ENCODE assay signal across 1 cellular context in genomic region chr11:104917259-104918112, GRCh38.
TF ChIP-seq lines count a peak whose summit lies in the region.

No MANE protein-coding gene starts in this region.

TF ChIP-seq in GM23338, 12 proteins besides CTCF, POLR2A, EP300 and RAD21 (continued from another document):
- TF ChIP-seq, protein P1, sequence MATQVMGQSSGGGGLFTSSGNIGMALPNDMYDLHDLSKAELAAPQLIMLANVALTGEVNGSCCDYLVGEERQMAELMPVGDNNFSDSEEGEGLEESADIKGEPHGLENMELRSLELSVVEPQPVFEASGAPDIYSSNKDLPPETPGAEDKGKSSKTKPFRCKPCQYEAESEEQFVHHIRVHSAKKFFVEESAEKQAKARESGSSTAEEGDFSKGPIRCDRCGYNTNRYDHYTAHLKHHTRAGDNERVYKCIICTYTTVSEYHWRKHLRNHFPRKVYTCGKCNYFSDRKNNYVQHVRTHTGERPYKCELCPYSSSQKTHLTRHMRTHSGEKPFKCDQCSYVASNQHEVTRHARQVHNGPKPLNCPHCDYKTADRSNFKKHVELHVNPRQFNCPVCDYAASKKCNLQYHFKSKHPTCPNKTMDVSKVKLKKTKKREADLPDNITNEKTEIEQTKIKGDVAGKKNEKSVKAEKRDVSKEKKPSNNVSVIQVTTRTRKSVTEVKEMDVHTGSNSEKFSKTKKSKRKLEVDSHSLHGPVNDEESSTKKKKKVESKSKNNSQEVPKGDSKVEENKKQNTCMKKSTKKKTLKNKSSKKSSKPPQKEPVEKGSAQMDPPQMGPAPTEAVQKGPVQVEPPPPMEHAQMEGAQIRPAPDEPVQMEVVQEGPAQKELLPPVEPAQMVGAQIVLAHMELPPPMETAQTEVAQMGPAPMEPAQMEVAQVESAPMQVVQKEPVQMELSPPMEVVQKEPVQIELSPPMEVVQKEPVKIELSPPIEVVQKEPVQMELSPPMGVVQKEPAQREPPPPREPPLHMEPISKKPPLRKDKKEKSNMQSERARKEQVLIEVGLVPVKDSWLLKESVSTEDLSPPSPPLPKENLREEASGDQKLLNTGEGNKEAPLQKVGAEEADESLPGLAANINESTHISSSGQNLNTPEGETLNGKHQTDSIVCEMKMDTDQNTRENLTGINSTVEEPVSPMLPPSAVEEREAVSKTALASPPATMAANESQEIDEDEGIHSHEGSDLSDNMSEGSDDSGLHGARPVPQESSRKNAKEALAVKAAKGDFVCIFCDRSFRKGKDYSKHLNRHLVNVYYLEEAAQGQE (IDR thresholded peaks at IDR 0.05; ENCODE audit: unreplicated experiment) = no peak
- no peak for TF ChIP-seq ZNF331 (CRISPR knock-in tag; IDR thresholded peaks at IDR 0.05; ENCODE audit: low read depth)
- no peak for TF ChIP-seq CREB1 (CRISPR knock-in tag; IDR thresholded peaks at IDR 0.05; ENCODE audit: low read depth)
- no peak for TF ChIP-seq EZH2phosphoT487 (IDR thresholded peaks at IDR 0.05; ENCODE audit: unreplicated experiment)
- TF ChIP-seq, protein P2, sequence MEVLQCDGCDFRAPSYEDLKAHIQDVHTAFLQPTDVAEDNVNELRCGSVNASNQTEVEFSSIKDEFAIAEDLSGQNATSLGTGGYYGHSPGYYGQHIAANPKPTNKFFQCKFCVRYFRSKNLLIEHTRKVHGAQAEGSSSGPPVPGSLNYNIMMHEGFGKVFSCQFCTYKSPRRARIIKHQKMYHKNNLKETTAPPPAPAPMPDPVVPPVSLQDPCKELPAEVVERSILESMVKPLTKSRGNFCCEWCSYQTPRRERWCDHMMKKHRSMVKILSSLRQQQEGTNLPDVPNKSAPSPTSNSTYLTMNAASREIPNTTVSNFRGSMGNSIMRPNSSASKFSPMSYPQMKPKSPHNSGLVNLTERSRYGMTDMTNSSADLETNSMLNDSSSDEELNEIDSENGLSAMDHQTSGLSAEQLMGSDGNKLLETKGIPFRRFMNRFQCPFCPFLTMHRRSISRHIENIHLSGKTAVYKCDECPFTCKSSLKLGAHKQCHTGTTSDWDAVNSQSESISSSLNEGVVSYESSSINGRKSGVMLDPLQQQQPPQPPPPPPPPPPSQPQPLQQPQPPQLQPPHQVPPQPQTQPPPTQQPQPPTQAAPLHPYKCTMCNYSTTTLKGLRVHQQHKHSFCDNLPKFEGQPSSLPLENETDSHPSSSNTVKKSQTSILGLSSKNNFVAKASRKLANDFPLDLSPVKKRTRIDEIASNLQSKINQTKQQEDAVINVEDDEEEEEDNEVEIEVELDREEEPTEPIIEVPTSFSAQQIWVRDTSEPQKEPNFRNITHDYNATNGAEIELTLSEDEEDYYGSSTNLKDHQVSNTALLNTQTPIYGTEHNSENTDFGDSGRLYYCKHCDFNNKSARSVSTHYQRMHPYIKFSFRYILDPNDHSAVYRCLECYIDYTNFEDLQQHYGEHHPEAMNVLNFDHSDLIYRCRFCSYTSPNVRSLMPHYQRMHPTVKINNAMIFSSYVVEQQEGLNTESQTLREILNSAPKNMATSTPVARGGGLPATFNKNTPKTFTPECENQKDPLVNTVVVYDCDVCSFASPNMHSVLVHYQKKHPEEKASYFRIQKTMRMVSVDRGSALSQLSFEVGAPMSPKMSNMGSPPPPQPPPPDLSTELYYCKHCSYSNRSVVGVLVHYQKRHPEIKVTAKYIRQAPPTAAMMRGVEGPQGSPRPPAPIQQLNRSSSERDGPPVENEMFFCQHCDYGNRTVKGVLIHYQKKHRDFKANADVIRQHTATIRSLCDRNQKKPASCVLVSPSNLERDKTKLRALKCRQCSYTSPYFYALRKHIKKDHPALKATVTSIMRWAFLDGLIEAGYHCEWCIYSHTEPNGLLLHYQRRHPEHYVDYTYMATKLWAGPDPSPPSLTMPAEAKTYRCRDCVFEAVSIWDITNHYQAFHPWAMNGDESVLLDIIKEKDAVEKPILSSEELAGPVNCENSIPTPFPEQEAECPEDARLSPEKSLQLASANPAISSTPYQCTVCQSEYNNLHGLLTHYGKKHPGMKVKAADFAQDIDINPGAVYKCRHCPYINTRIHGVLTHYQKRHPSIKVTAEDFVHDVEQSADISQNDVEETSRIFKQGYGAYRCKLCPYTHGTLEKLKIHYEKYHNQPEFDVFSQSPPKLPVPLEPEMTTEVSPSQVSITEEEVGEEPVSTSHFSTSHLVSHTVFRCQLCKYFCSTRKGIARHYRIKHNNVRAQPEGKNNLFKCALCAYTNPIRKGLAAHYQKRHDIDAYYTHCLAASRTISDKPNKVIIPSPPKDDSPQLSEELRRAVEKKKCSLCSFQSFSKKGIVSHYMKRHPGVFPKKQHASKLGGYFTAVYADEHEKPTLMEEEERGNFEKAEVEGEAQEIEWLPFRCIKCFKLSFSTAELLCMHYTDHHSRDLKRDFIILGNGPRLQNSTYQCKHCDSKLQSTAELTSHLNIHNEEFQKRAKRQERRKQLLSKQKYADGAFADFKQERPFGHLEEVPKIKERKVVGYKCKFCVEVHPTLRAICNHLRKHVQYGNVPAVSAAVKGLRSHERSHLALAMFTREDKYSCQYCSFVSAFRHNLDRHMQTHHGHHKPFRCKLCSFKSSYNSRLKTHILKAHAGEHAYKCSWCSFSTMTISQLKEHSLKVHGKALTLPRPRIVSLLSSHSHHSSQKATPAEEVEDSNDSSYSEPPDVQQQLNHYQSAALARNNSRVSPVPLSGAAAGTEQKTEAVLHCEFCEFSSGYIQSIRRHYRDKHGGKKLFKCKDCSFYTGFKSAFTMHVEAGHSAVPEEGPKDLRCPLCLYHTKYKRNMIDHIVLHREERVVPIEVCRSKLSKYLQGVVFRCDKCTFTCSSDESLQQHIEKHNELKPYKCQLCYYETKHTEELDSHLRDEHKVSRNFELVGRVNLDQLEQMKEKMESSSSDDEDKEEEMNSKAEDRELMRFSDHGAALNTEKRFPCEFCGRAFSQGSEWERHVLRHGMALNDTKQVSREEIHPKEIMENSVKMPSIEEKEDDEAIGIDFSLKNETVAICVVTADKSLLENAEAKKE (CRISPR knock-in tag; IDR thresholded peaks at IDR 0.05) = no peak
- TF ChIP-seq POLR2AphosphoS5 (IDR thresholded peaks at IDR 0.05; ENCODE audit: low read depth) = no peak
- TF ChIP-seq, protein P3, sequence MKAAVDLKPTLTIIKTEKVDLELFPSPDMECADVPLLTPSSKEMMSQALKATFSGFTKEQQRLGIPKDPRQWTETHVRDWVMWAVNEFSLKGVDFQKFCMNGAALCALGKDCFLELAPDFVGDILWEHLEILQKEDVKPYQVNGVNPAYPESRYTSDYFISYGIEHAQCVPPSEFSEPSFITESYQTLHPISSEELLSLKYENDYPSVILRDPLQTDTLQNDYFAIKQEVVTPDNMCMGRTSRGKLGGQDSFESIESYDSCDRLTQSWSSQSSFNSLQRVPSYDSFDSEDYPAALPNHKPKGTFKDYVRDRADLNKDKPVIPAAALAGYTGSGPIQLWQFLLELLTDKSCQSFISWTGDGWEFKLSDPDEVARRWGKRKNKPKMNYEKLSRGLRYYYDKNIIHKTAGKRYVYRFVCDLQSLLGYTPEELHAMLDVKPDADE (IDR thresholded peaks at IDR 0.05) = no peak
- TF ChIP-seq ZNF114 (CRISPR knock-in tag; IDR thresholded peaks at IDR 0.05) = no peak
- TF ChIP-seq EZH2 (IDR thresholded peaks at IDR 0.05; ENCODE audit: low read depth, unreplicated experiment) = no peak
- TF ChIP-seq JUNB (IDR thresholded peaks at IDR 0.05; ENCODE audit: unreplicated experiment) = no peak
- TF ChIP-seq STAT1 (IDR thresholded peaks at IDR 0.05; ENCODE audit: unreplicated experiment) = no peak
